In genomic region chr17:42312285-42313130, GRCh38 we compare ENCODE assay signal across 1 cellular context.
TF ChIP-seq lines count a peak whose summit lies in the region.

No MANE protein-coding gene starts in this region.

TF ChIP-seq in GM12878, 131 proteins besides CTCF, POLR2A, EP300 and RAD21 (continued from another document):
- TF ChIP-seq, protein P1, sequence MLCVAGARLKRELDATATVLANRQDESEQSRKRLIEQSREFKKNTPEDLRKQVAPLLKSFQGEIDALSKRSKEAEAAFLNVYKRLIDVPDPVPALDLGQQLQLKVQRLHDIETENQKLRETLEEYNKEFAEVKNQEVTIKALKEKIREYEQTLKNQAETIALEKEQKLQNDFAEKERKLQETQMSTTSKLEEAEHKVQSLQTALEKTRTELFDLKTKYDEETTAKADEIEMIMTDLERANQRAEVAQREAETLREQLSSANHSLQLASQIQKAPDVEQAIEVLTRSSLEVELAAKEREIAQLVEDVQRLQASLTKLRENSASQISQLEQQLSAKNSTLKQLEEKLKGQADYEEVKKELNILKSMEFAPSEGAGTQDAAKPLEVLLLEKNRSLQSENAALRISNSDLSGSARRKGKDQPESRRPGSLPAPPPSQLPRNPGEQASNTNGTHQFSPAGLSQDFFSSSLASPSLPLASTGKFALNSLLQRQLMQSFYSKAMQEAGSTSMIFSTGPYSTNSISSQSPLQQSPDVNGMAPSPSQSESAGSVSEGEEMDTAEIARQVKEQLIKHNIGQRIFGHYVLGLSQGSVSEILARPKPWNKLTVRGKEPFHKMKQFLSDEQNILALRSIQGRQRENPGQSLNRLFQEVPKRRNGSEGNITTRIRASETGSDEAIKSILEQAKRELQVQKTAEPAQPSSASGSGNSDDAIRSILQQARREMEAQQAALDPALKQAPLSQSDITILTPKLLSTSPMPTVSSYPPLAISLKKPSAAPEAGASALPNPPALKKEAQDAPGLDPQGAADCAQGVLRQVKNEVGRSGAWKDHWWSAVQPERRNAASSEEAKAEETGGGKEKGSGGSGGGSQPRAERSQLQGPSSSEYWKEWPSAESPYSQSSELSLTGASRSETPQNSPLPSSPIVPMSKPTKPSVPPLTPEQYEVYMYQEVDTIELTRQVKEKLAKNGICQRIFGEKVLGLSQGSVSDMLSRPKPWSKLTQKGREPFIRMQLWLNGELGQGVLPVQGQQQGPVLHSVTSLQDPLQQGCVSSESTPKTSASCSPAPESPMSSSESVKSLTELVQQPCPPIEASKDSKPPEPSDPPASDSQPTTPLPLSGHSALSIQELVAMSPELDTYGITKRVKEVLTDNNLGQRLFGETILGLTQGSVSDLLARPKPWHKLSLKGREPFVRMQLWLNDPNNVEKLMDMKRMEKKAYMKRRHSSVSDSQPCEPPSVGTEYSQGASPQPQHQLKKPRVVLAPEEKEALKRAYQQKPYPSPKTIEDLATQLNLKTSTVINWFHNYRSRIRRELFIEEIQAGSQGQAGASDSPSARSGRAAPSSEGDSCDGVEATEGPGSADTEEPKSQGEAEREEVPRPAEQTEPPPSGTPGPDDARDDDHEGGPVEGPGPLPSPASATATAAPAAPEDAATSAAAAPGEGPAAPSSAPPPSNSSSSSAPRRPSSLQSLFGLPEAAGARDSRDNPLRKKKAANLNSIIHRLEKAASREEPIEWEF (IDR thresholded peaks at IDR 0.05; ENCODE audit: insufficient replicate concordance, low read depth, low read length) = no peak
- TF ChIP-seq BMI1 (IDR thresholded peaks at IDR 0.05; ENCODE audit: borderline replicate concordance) (no peak), E2F4 (IDR thresholded peaks at IDR 0.05; ENCODE audit: low read depth, low read length) (no peak), NR2C2 (IDR thresholded peaks at IDR 0.05; ENCODE audit: borderline replicate concordance, control insufficient read depth, insufficient read length, low read depth) (no peak), HCFC1 (IDR thresholded peaks at IDR 0.05; ENCODE audit: low read length) (no peak), FOXM1 (IDR thresholded peaks at IDR 0.05; ENCODE audit: low read depth, low read length) (no peak), EED (IDR thresholded peaks at IDR 0.05; ENCODE audit: low read depth) (0 out of 2 replicates have a peak, but pooled peaks have one; percentile 13), ASH2L (IDR thresholded peaks at IDR 0.05; ENCODE audit: borderline replicate concordance, low read depth) (no peak)
